32 cellular contexts compared by ENCODE assay signal in genomic region chr2:205089958-205090357, GRCh38.
"Had no signal": no experiment of that assay in that cellular context is flagged by ENCODE, and none has a peak within 500 bp of the region (broad histone marks: within the 10 kb centered on the region; RNA-seq: fewer than 3 reads in every experiment).

No MANE protein-coding gene starts in this region.

- H3K4me1 Mint-ChIP-seq: activated B cell treated with CpG ODN at 0.5 μM for 24 hours had no signal

- H3K36me3 Mint-ChIP-seq: activated CD4-positive, alpha-beta memory T cell treated with anti-CD3 and anti-CD28 coated beads for 36 hours had no signal

- H3K4me1 ChIP-seq: adrenal gland, breast epithelium, Peyer's patch, SJCRH30 had no signal

- DNase-seq: activated B cell treated with CpG ODN at 0.5 μM for 24 hours; activated CD4-positive, alpha-beta memory T cell treated with anti-CD3 and anti-CD28 coated beads for 36 hours; activated CD4-positive, alpha-beta T cell treated with anti-CD3 and anti-CD28 coated beads for 1 hour; activated CD4-positive, alpha-beta T cell treated with anti-CD3 and anti-CD28 coated beads, Interleukin-2, amount 10 ng/mL, durations not matched to agents 24 days and 14 days; activated CD8-positive, alpha-beta memory T cell treated with anti-CD3 and anti-CD28 coated beads for 24 hours; activated gamma-delta T cell; activated naive CD4-positive, alpha-beta T cell treated with anti-CD3 and anti-CD28 coated beads for 36 hours; activated naive CD8-positive, alpha-beta T cell treated with anti-CD3 and anti-CD28 coated beads, Interleukin-2, amount 10 ng/mL, durations not matched to agents 7 days and 5 days; activated T-cell treated with anti-CD3 and anti-CD28 coated beads, Interleukin-2, amount 50 U/mL, for 4 hours; adrenal gland; aorta; central memory CD4-positive, alpha-beta T cell; MG63; MV-4-11; NCI-H1092 treated with DMSO at 0.1 percent for 48 hours; NCI-H1417 treated with DMSO at 0.1 percent for 48 hours; NCI-H1694; NCI-H2029; NCI-H2107; NCI-H2171 treated with DMSO at 0.1 percent for 48 hours; NCI-H345; NCI-H510A; NCI-H526 treated with DMSO at 0.1 percent for 48 hours; NCI-H82; NK-92 treated with Interleukin-12 subunit alpha and Interleukin-12 subunit beta, amount 100 ng/mL, for 24 hours; Peyer's patch; Right ventricle myocardium superior; SJCRH30; SK-N-SH; T-helper 1 cell had no signal

- H3K4me3 Mint-ChIP-seq: activated B cell treated with CpG ODN at 0.5 μM for 24 hours; activated CD4-positive, alpha-beta memory T cell treated with anti-CD3 and anti-CD28 coated beads for 36 hours; activated CD4-positive, alpha-beta T cell treated with anti-CD3 and anti-CD28 coated beads, Interleukin-2, amount 10 ng/mL, durations not matched to agents 24 days and 14 days; activated naive CD4-positive, alpha-beta T cell treated with anti-CD3 and anti-CD28 coated beads for 36 hours; activated naive CD8-positive, alpha-beta T cell treated with anti-CD3 and anti-CD28 coated beads, Interleukin-2, amount 10 ng/mL, durations not matched to agents 7 days and 5 days; activated T-cell treated with anti-CD3 and anti-CD28 coated beads, Interleukin-2, amount 50 U/mL, for 4 hours had no signal

- H3K9me3 ChIP-seq: adrenal gland, breast epithelium, MG63, Peyer's patch, SJCRH30, SK-N-SH had no signal

- H3K27me3 ChIP-seq: adrenal gland, breast epithelium, MG63, Peyer's patch, SJCRH30 had no signal

- H3K4me2 ChIP-seq: SK-N-SH had no signal

- H3K4me3 ChIP-seq: adrenal gland, breast epithelium, MG63, Peyer's patch, SJCRH30 had no signal

- H3K36me3 ChIP-seq: adrenal gland, breast epithelium, MG63, Peyer's patch, SJCRH30 had no signal

- H3K27ac Mint-ChIP-seq: activated B cell treated with CpG ODN at 0.5 μM for 24 hours; activated CD4-positive, alpha-beta memory T cell treated with anti-CD3 and anti-CD28 coated beads for 36 hours; activated CD4-positive, alpha-beta T cell treated with anti-CD3 and anti-CD28 coated beads, Interleukin-2, amount 10 ng/mL, durations not matched to agents 24 days and 14 days; activated naive CD4-positive, alpha-beta T cell treated with anti-CD3 and anti-CD28 coated beads for 36 hours; activated naive CD8-positive, alpha-beta T cell treated with anti-CD3 and anti-CD28 coated beads, Interleukin-2, amount 10 ng/mL, durations not matched to agents 7 days and 5 days had no signal

- H3K27ac ChIP-seq: adrenal gland, breast epithelium, Peyer's patch, RWPE1, SJCRH30 had no signal

- H3K9me3 Mint-ChIP-seq: activated B cell treated with CpG ODN at 0.5 μM for 24 hours; activated CD4-positive, alpha-beta memory T cell treated with anti-CD3 and anti-CD28 coated beads for 36 hours; activated naive CD4-positive, alpha-beta T cell treated with anti-CD3 and anti-CD28 coated beads for 36 hours; activated T-cell treated with anti-CD3 and anti-CD28 coated beads, Interleukin-2, amount 50 U/mL, for 4 hours had no signal

- H3K9ac ChIP-seq: SK-N-SH had no signal

- ATAC-seq: activated T-cell treated with anti-CD3 and anti-CD28 coated beads, Interleukin-2, amount 50 U/mL, for 4 hours had no signal

- H3K27me3 Mint-ChIP-seq: activated B cell treated with CpG ODN at 0.5 μM for 24 hours; activated CD4-positive, alpha-beta memory T cell treated with anti-CD3 and anti-CD28 coated beads for 36 hours; activated CD4-positive, alpha-beta T cell treated with anti-CD3 and anti-CD28 coated beads, Interleukin-2, amount 10 ng/mL, durations not matched to agents 24 days and 14 days; activated naive CD8-positive, alpha-beta T cell treated with anti-CD3 and anti-CD28 coated beads, Interleukin-2, amount 10 ng/mL, durations not matched to agents 7 days and 5 days had no signal
